8 cellular contexts compared by ENCODE assay signal in genomic region chr11:59186130-59186594, GRCh38. TPM values are rescaled to one million over a fixed set of nuclear protein-coding genes. Genes with fewer than 3 reads are reported as not detected.
DNase-seq lines count a peak whose midpoint lies in the region; ATAC-seq and TF ChIP-seq lines count a peak whose summit lies in the region.

No MANE protein-coding gene starts in this region.

- ATAC-seq in CD8-positive, alpha-beta T cell, result peak; percentile 78
- ATAC-seq in GM19324 (IDR thresholded peaks at IDR 0.05; ENCODE audit: low FRiP score, unreplicated experiment), result peak; percentile 68
- peak; percentile 89 for ATAC-seq in activated CD8-positive, alpha-beta T cell treated with anti-CD3 and anti-CD28 coated beads for 36 hours

- intact Hi-C loops in CD8-positive, alpha-beta T cell (cut with DNase I, micrococcal nuclease), result loop anchor here (1.0 kb wide), 1 partner anchor 15 kb away; no protein-coding TSS in a partner anchor
- intact Hi-C loops in activated CD8-positive, alpha-beta T cell treated with anti-CD3 and anti-CD28 coated beads for 36 hours (cut with micrococcal nuclease), result no loop called here
- intact Hi-C loops in esophagus squamous epithelium (cut with DNase I), result no loop called here

- no peaks in the 10 kb centered on the region for H3K4me1 ChIP-seq in CD8-positive, alpha-beta T cell (ENCODE audit: insufficient read depth, low read length)
- H3K4me1 ChIP-seq in KMS-11 (ENCODE audit: low read depth, poor library complexity, severe bottlenecking), result no peaks in the 10 kb centered on the region
- H3K4me1 ChIP-seq in esophagus squamous epithelium, result peaks cover 0 to 79% (median 53%) of the 10 kb centered on the region in 3 donors

- H3K4me3 ChIP-seq in CD8-positive, alpha-beta T cell (ENCODE audit: low read depth, low read length), result no peak overlapping the region
- H3K4me3 ChIP-seq in KMS-11 (IDR thresholded peaks at IDR 0.05; ENCODE audit: insufficient read depth, low read depth, low read length) (no peak overlapping the region), esophagus squamous epithelium (no peak overlapping the region), retinal pigment epithelial cell (ENCODE audit: low read length) (no peak overlapping the region)

- no peak overlapping the region for H2AFZ ChIP-seq in KMS-11 (ENCODE audit: low read depth)

- H3K4me3 Mint-ChIP-seq in CD8-positive, alpha-beta T cell, result no peak overlapping the region
- no peak overlapping the region for H3K4me3 Mint-ChIP-seq in activated CD8-positive, alpha-beta T cell treated with anti-CD3 and anti-CD28 coated beads for 36 hours

- H3K79me2 ChIP-seq in KMS-11 (ENCODE audit: insufficient read depth, low read depth), result no peaks in the 10 kb centered on the region

- H3K9ac ChIP-seq in KMS-11, result no peak overlapping the region

- POLR2A ChIA-PET in CD8-positive, alpha-beta T cell (lab: Charles Lee), result interaction anchor here (0.5 to 1.0 kb wide), 2 partner anchors 15 to 1549 kb away, joined by 3 read pairs; no protein-coding TSS in a partner anchor
- POLR2A ChIA-PET in activated CD8-positive, alpha-beta T cell treated with anti-CD3 and anti-CD28 coated beads for 36 hours (lab: Charles Lee), result interaction anchor here (1.6 kb wide), 1 partner anchor 11 kb away, joined by 3 read pairs; no protein-coding TSS in a partner anchor

- CTCF ChIA-PET in CD8-positive, alpha-beta T cell (lab: Charles Lee), result interaction anchor here (0.5 to 6.3 kb wide), 20 partner anchors 8 to 344 kb away, joined by 3 to 102 read pairs (median 4); partner anchors contain the start of genes DTX4 and FAM111A
- CTCF ChIA-PET in activated CD8-positive, alpha-beta T cell treated with anti-CD3 and anti-CD28 coated beads for 36 hours (lab: Charles Lee), result interaction anchor here (0.6 to 11.5 kb wide), 30 partner anchors 8 to 406 kb away, joined by 3 to 180 read pairs (median 3); partner anchors contain the start of gene DTX4

- no peak for TF ChIP-seq POLR2A in esophagus squamous epithelium (IDR thresholded peaks at IDR 0.05)

- H3K27me3 ChIP-seq in CD8-positive, alpha-beta T cell (ENCODE audit: insufficient read depth, low read length), result no peaks in the 10 kb centered on the region
- H3K27me3 ChIP-seq in KMS-11 (ENCODE audit: insufficient read depth, low read depth) (no peaks in the 10 kb centered on the region), esophagus squamous epithelium (no peaks in the 10 kb centered on the region)

- no peak overlapping the region for H3K27ac ChIP-seq in CD8-positive, alpha-beta T cell (ENCODE audit: low read depth, low read length)
- no peak overlapping the region for H3K27ac ChIP-seq in KMS-11
- peak overlapping the region in 3 of 4 donors; percentile 23 to 75 (median 27) for H3K27ac ChIP-seq in esophagus squamous epithelium

- H3K36me3 Mint-ChIP-seq in CD8-positive, alpha-beta T cell, result no peaks in the 10 kb centered on the region
- no peaks in the 10 kb centered on the region for H3K36me3 Mint-ChIP-seq in activated CD8-positive, alpha-beta T cell treated with anti-CD3 and anti-CD28 coated beads for 36 hours (ENCODE audit: low read depth)

- 45 to 65% methylated on average over 3 to 5 of the region's 5 CpGs for WGBS in esophagus squamous epithelium, 2 donors

- peak; percentile 65 for TF ChIP-seq CTCF in CD8-positive, alpha-beta T cell (IDR thresholded peaks at IDR 0.05)
- TF ChIP-seq CTCF in KMS-11 (conservative IDR thresholded peaks at IDR 0.05; ENCODE audit: low read depth, low read length) (peak; percentile 77), esophagus squamous epithelium (IDR thresholded peaks at IDR 0.05) (peak; percentile 49 to 76 (median 60)), retinal pigment epithelial cell (conservative IDR thresholded peaks at IDR 0.05; ENCODE audit: low read depth, low read length) (peak; percentile 81)
- peak; percentile 78 for TF ChIP-seq CTCF in activated CD8-positive, alpha-beta T cell treated with anti-CD3 and anti-CD28 coated beads for 36 hours (IDR thresholded peaks at IDR 0.05)

- H4K20me1 ChIP-seq in KMS-11 (ENCODE audit: insufficient read depth), result no peaks in the 10 kb centered on the region

- no peaks in the 10 kb centered on the region for H3K9me3 Mint-ChIP-seq in CD8-positive, alpha-beta T cell
- H3K9me3 Mint-ChIP-seq in activated CD8-positive, alpha-beta T cell treated with anti-CD3 and anti-CD28 coated beads for 36 hours, result no peaks in the 10 kb centered on the region

- peaks cover 2% of the 10 kb centered on the region for H3K4me1 Mint-ChIP-seq in CD8-positive, alpha-beta T cell (ENCODE audit: low read depth)
- H3K4me1 Mint-ChIP-seq in activated CD8-positive, alpha-beta T cell treated with anti-CD3 and anti-CD28 coated beads for 36 hours (ENCODE audit: low read depth), result peaks cover 2% of the 10 kb centered on the region

- no peak overlapping the region for H3K27ac Mint-ChIP-seq in CD8-positive, alpha-beta T cell
- H3K27ac Mint-ChIP-seq in activated CD8-positive, alpha-beta T cell treated with anti-CD3 and anti-CD28 coated beads for 36 hours, result no peak overlapping the region

- DNase-seq in CD8-positive, alpha-beta T cell, result peak in 6 of 7 experiments; percentile 19 to 65 (median 48)
- DNase-seq in activated CD8-positive, alpha-beta T cell treated with anti-CD3 and anti-CD28 coated beads for 36 hours, result peak; percentile 65
- DNase-seq in esophagus squamous epithelium (lab: John Stamatoyannopoulos, UW), result no peak
- no peak for DNase-seq in retinal pigment epithelial cell (ENCODE audit: low read depth)
- no peak for DNase-seq in NCI-H446 treated with DMSO at 0.1 percent for 48 hours (lab: John Stamatoyannopoulos, UW)
- DNase-seq in NCI-H446 (lab: John Stamatoyannopoulos, UW), result no peak

- no peak overlapping the region for H3K4me2 ChIP-seq in KMS-11

- peaks cover 3% of the 10 kb centered on the region for H3K27me3 Mint-ChIP-seq in CD8-positive, alpha-beta T cell (ENCODE audit: low read depth)
- peaks cover 2% of the 10 kb centered on the region for H3K27me3 Mint-ChIP-seq in activated CD8-positive, alpha-beta T cell treated with anti-CD3 and anti-CD28 coated beads for 36 hours

- no peaks in the 10 kb centered on the region for H3K9me3 ChIP-seq in CD8-positive, alpha-beta T cell (ENCODE audit: low read length)
- no peaks in the 10 kb centered on the region for H3K9me3 ChIP-seq in esophagus squamous epithelium

- no peaks in the 10 kb centered on the region for H3K36me3 ChIP-seq in CD8-positive, alpha-beta T cell (ENCODE audit: insufficient read depth, low read length)
- H3K36me3 ChIP-seq in KMS-11 (ENCODE audit: insufficient read depth) (no peaks in the 10 kb centered on the region), esophagus squamous epithelium (peaks cover 0 to 39% (median 0%) of the 10 kb centered on the region in 3 donors)

RNA-seq across cellular contexts. Expression of gene DTX4, which starts 14.2 kb away (rescaled TPM):
- under 1 TPM; 0.68 to 0.97 TPM for total RNA-seq in CD8-positive, alpha-beta T cell
- total RNA-seq in activated CD8-positive, alpha-beta T cell treated with anti-CD3 and anti-CD28 coated beads for 36 hours, result under 1 TPM; 0.16 to 0.29 TPM
- 1 to 10 TPM; 2.4 to 8.4 (median 4.6) TPM for total RNA-seq in esophagus squamous epithelium

RNA-seq across cellular contexts. Expression of gene MPEG1, which starts 26.6 kb away (rescaled TPM):
- under 1 TPM; 0.64 to 0.65 TPM for total RNA-seq in CD8-positive, alpha-beta T cell
- not detected for total RNA-seq in activated CD8-positive, alpha-beta T cell treated with anti-CD3 and anti-CD28 coated beads for 36 hours
- total RNA-seq in esophagus squamous epithelium, result 10 to 100 TPM in 1 of 4 donors, 1 to 10 TPM in 2, under 1 TPM in 1; 0.04 to 19.5 (median 5.1) TPM

RNA-seq across cellular contexts. Expression of gene FAM111A, which starts 43.5 kb away (rescaled TPM):
- total RNA-seq in CD8-positive, alpha-beta T cell, result 10 to 100 TPM; 23.3 to 33.4 TPM
- 10 to 100 TPM; 71.8 to 74.5 TPM for total RNA-seq in activated CD8-positive, alpha-beta T cell treated with anti-CD3 and anti-CD28 coated beads for 36 hours
- total RNA-seq in esophagus squamous epithelium, result 10 to 100 TPM; 15.0 to 23.3 (median 16.7) TPM

Comparison
In these comparisons a context has a peak if more than half of its experiments do, and no peak if none do; other contexts are left out.
1. DNase-seq: peak in CD8-positive, alpha-beta T cell (6 of 7) and activated CD8-positive, alpha-beta T cell treated with anti-CD3 and anti-CD28 coated beads for 36 hours (single experiment); none in esophagus squamous epithelium (single experiment), retinal pigment epithelial cell (single experiment), NCI-H446 treated with DMSO at 0.1 percent for 48 hours (single experiment) and NCI-H446 (0 of 2).
2. H3K27ac ChIP-seq: peak in esophagus squamous epithelium (3 of 4); none in CD8-positive, alpha-beta T cell (single experiment) and KMS-11 (single experiment).
3. intact Hi-C loops: an anchor here in CD8-positive, alpha-beta T cell (1.0 kb wide); none called in activated CD8-positive, alpha-beta T cell treated with anti-CD3 and anti-CD28 coated beads for 36 hours and esophagus squamous epithelium.
4. Peak in every context shown above with its lines, with median percentiles within 50 percentile points of each other: ATAC-seq and CTCF ChIP-seq.